ENCODE assay signal across 8 cellular contexts in the genomic region with DNA sequence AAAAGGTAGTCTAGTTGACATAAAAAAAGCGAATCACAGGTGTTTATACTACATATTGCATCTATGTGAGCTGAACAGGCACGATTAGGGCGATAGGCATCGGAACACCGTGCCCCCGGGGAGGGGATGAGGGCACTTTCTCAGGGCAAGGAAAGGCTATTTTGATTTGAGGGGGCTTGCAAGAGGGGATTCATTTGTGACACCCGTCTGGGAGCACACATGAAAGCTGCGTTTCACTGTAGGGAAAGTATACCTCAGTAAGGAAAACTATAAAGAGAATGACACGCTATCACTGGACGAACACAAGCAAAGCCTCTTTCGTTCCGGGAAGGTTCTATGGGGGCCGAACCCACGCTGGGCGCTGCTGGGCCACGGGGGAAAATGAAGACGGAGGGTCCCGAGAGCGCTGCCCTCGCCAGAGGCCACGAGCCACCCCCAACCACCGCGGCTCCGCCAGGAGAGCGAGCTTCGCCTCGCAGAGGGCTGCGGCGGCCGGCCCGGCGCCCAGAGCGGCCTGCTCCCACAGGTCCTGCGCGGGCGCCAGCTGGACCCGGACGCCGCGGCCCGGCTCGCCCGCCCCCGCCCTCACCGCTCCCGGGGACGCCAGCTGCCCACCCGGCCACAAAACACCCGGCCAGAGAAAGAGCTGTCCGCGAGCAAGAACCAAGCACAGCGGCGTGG. TPM values are rescaled to one million over a fixed set of nuclear protein-coding genes. Genes with fewer than 3 reads are reported as not detected.
A peak's percentile ranks its signal among the peaks of the same experiment; 100 is the strongest.
DNase-seq lines count a peak whose midpoint lies in the region; ATAC-seq and TF ChIP-seq lines count a peak whose summit lies in the region.

No MANE protein-coding gene starts in this region.

- H4K20me1 ChIP-seq in Loucy (ENCODE audit: insufficient read depth, low read length, poor library complexity, severe bottlenecking) (peaks cover 42% of the 10 kb centered on the region), smooth muscle cell (ENCODE audit: low read depth) (peaks cover 46% of the 10 kb centered on the region)

- 0 to 2% (median 1%) methylated on average over 12 to 53 of the region's 53 CpGs for WGBS in adrenal gland, 4 donors
- whole genome bisulfite sequencing in iPS DF 6.9 (ENCODE audit: insufficient coverage, insufficient read length), result no CpG with 5 or more reads among the region's 53 CpGs
- WGBS in smooth muscle cell (ENCODE audit: low lambda C conversion rate), result under 1% methylated on average over 40 of the region's 53 CpGs

- DNase-seq in Caco-2, result peak in 1 of 2 experiments; percentile 10
- peak in 1 of 7 donors; percentile 26 for DNase-seq in adrenal gland
- no peak for DNase-seq in iPS DF 6.9 (ENCODE audit: low read depth, low spot score)
- no peak for DNase-seq in smooth muscle cell (lab: John Stamatoyannopoulos, UW; ENCODE audit: unreplicated experiment)
- DNase-seq in H4 (ENCODE audit: low spot score), result no peak

- H3K27ac Mint-ChIP-seq in Caco-2 (ENCODE audit: unreplicated experiment), result peak overlapping the region; percentile 82

- no peaks in the 10 kb centered on the region for H3K9me3 Mint-ChIP-seq in Caco-2 (ENCODE audit: unreplicated experiment)

- BruUV-seq in Caco-2 (replicated peaks; lab: Mats Ljungman, UMichigan), result no TSS peak

- H3K4me3 ChIP-seq in Caco-2 (ENCODE audit: low read depth, low read length) (peak overlapping the region; percentile 97), Loucy (ENCODE audit: low read length, poor library complexity, severe bottlenecking) (peak overlapping the region; percentile 91), adrenal gland (peak overlapping the region; percentile 49 to 93 (median 68)), iPS DF 6.9 (ENCODE audit: low read length) (peak overlapping the region; percentile 97), smooth muscle cell (peak overlapping the region; percentile 84)

- POLR2A ChIA-PET in Caco-2 (lab: Charles Lee), result interaction anchor here (0.5 to 2.1 kb wide), 64 partner anchors 8 to 1242 kb away, joined by 3 to 70 read pairs (median 5); a partner anchor contains a TSS

- peak overlapping the region; percentile 75 for H2AFZ ChIP-seq in Loucy (ENCODE audit: low read length)
- no peak overlapping the region for H2AFZ ChIP-seq in smooth muscle cell (ENCODE audit: low read depth)

- H3K4me3 Mint-ChIP-seq in Caco-2 (ENCODE audit: unreplicated experiment), result peak overlapping the region; percentile 73

- peak overlapping the region; percentile 99 for H3K4me2 ChIP-seq in Loucy (ENCODE audit: low read depth, low read length, poor library complexity, severe bottlenecking)
- H3K4me2 ChIP-seq in smooth muscle cell, result peak overlapping the region; percentile 92

- no peaks in the 10 kb centered on the region for H3K36me3 ChIP-seq in Caco-2 (ENCODE audit: control insufficient read depth, insufficient read depth, low read length)
- no peaks in the 10 kb centered on the region for H3K36me3 ChIP-seq in Loucy (ENCODE audit: insufficient read depth, low read length)
- H3K36me3 ChIP-seq in adrenal gland (replicated peaks in 1 of 2), result no peaks in the 10 kb centered on the region
- H3K36me3 ChIP-seq in iPS DF 6.9 (ENCODE audit: control insufficient read depth, insufficient read depth, low read length), result no peaks in the 10 kb centered on the region
- H3K36me3 ChIP-seq in smooth muscle cell (ENCODE audit: low read depth), result no peaks in the 10 kb centered on the region

- peak overlapping the region; percentile 85 for H3K9ac ChIP-seq in Loucy (ENCODE audit: low read depth, low read length, poor library complexity, severe bottlenecking)
- peak overlapping the region; percentile 96 for H3K9ac ChIP-seq in smooth muscle cell (ENCODE audit: low read depth)

- ATAC-seq in GM21619 (IDR thresholded peaks at IDR 0.05; ENCODE audit: unreplicated experiment), result peak; percentile 2
- ATAC-seq in HG03097 (IDR thresholded peaks at IDR 0.05; ENCODE audit: low FRiP score, unreplicated experiment), result no peak

- CTCF ChIA-PET in Caco-2 (lab: Charles Lee), result interaction anchor here (0.6 to 1.0 kb wide), 9 partner anchors 40 to 981 kb away, joined by 3 to 22 read pairs (median 3); a partner anchor contains a TSS

- no peaks in the 10 kb centered on the region for H3K27me3 Mint-ChIP-seq in Caco-2 (ENCODE audit: insufficient read depth, unreplicated experiment)

- intact Hi-C loops in Caco-2 (cut with micrococcal nuclease; ENCODE audit: unreplicated experiment), result loop anchor here (2.0 kb wide), 1 partner anchor 106 kb away; no protein-coding TSS in a partner anchor
- intact Hi-C loops in adrenal gland (cut with DNase I), result no loop called here

- H3K9me2 ChIP-seq in Loucy (replicated peaks; ENCODE audit: low read depth, low read length), result no peaks in the 10 kb centered on the region

- H3K27me3 ChIP-seq in Caco-2 (replicated peaks; ENCODE audit: control insufficient read depth, insufficient read depth, low read length) (no peaks in the 10 kb centered on the region), Loucy (ENCODE audit: insufficient read depth, low read length, poor library complexity, severe bottlenecking) (no peaks in the 10 kb centered on the region), adrenal gland (no peaks in the 10 kb centered on the region), iPS DF 6.9 (ENCODE audit: control insufficient read depth, insufficient read depth, low read length) (no peaks in the 10 kb centered on the region), smooth muscle cell (ENCODE audit: low read depth) (no peaks in the 10 kb centered on the region)

- TF ChIP-seq CTCF in Caco-2 (IDR thresholded peaks at IDR 0.05; ENCODE audit: insufficient read depth in 1 of 2, low read depth in 1 of 2, low read length in 1 of 2, severe bottlenecking in 1 of 2, unreplicated experiment in 1 of 2), result no peak
- TF ChIP-seq CTCF in Loucy (conservative IDR thresholded peaks at IDR 0.05; ENCODE audit: low read length), result no peak
- no peak for TF ChIP-seq CTCF in adrenal gland (IDR thresholded peaks at IDR 0.05)
- no peak for TF ChIP-seq CTCF in smooth muscle cell (IDR thresholded peaks at IDR 0.05; ENCODE audit: borderline replicate concordance, insufficient read depth, poor library complexity, severe bottlenecking)

- peaks cover 23% of the 10 kb centered on the region for H3K4me1 ChIP-seq in Caco-2
- peaks cover 50% of the 10 kb centered on the region for H3K4me1 ChIP-seq in Loucy (ENCODE audit: insufficient read depth, low read length, poor library complexity, severe bottlenecking)
- H3K4me1 ChIP-seq in adrenal gland (replicated peaks in 1 of 2), result peaks cover 5 to 43% of the 10 kb centered on the region in 2 donors
- peaks cover 7% of the 10 kb centered on the region for H3K4me1 ChIP-seq in iPS DF 6.9 (ENCODE audit: control insufficient read depth, insufficient read depth, low read length)
- H3K4me1 ChIP-seq in smooth muscle cell (ENCODE audit: low read depth), result peaks cover 18% of the 10 kb centered on the region

- TF ChIP-seq POLR2A in adrenal gland (IDR thresholded peaks at IDR 0.05), result no peak

- H3K9me3 ChIP-seq in Caco-2 (no peaks in the 10 kb centered on the region), Loucy (ENCODE audit: insufficient read depth, low read depth, low read length) (no peaks in the 10 kb centered on the region), adrenal gland (replicated peaks in 1 of 3) (no peaks in the 10 kb centered on the region), iPS DF 6.9 (ENCODE audit: control insufficient read depth, insufficient read depth, low read length) (no peaks in the 10 kb centered on the region), smooth muscle cell (replicated peaks; ENCODE audit: low read depth) (no peaks in the 10 kb centered on the region)

- H3K4me1 Mint-ChIP-seq in Caco-2 (ENCODE audit: low read depth, unreplicated experiment), result peaks cover 31% of the 10 kb centered on the region

- H3K27ac ChIP-seq in adrenal gland (peak overlapping the region; percentile 97 to 100 (median 100)), iPS DF 6.9 (ENCODE audit: low read length) (no peak overlapping the region), smooth muscle cell (ENCODE audit: low read depth) (peak overlapping the region; percentile 99)

- H3K36me3 Mint-ChIP-seq in Caco-2 (ENCODE audit: insufficient read depth, unreplicated experiment), result peaks cover 35% of the 10 kb centered on the region

- peaks cover 8% of the 10 kb centered on the region; the same call in 1 of the 2 replicates for H3F3A ChIP-seq in Loucy (ENCODE audit: low read depth)
- peaks cover 7% of the 10 kb centered on the region for H3F3A ChIP-seq in smooth muscle cell (ENCODE audit: low read depth)

- H3K79me2 ChIP-seq in Loucy (ENCODE audit: insufficient read depth, low read length), result peaks cover 60% of the 10 kb centered on the region
- H3K79me2 ChIP-seq in smooth muscle cell (ENCODE audit: low read depth), result peaks cover 51% of the 10 kb centered on the region

RNA-seq across cellular contexts. Expression of a gene that starts 0.9 kb away (rescaled TPM):
- total RNA-seq in Caco-2 (2022) (53.4 and 55.0 TPM in 2 replicates), adrenal gland (10 to 100 TPM; 13.1 to 38.6 (median 30.4) TPM), smooth muscle cell (23.9 and 48.7 TPM in 2 replicates)
- polyA plus RNA-seq in adrenal gland (10 to 100 TPM; 20.9 to 60.4 (median 36.4) TPM), smooth muscle cell (17.1 and 20.1 TPM in 2 replicates)
- total RNA-seq in H4 (2014; rRNA removed; shearing (Covaris generic)), result 26.1 and 31.9 TPM in 2 replicates
